In genomic region chr7:144000020-144000419, GRCh38 we compare ENCODE assay signal across 9 cellular contexts. TPM values are rescaled to one million over a fixed set of nuclear protein-coding genes. Genes with fewer than 3 reads are reported as not detected.
"Had no signal": no experiment of that assay in that cellular context is flagged by ENCODE, and none has a peak within 500 bp of the region (broad histone marks: within the 10 kb centered on the region; RNA-seq: fewer than 3 reads in every experiment).

Gene OR6B1, plus strand, starts transcription at chr7:144000320. Its CDS starts 3,677 bp downstream, at chr7:144003997.

- H3K27ac Mint-ChIP-seq: GM23338, H9 had no signal

- H3K4me3 ChIP-seq: GM23338, HAP-1 had no signal

- H3K9me3 ChIP-seq: HAP-1 had no signal

- H3K4me3 Mint-ChIP-seq: GM23338, H9 had no signal

- H3K4me1 Mint-ChIP-seq: GM23338, H9 had no signal

- H3K4me1 ChIP-seq: HAP-1 had no signal

- H3K4me2 ChIP-seq: GM23338 had no signal

- DNase-seq: GOT3, H7, H9, HCEC 1CT, HFFc6 had no signal

- H3K9me3 Mint-ChIP-seq: GM23338, H9, HFFc6 had no signal

- H3K36me3 ChIP-seq: HAP-1 had no signal

RNA-seq across cellular contexts. Expression of gene OR6B1, which starts in this region (rescaled TPM):
- total RNA-seq: GM23338, H1, H4, H7, H9, HFFc6 had no signal
- polyA plus RNA-seq: GM23338, H1 had no signal
